ENCODE assay signal across 8 cellular contexts in genomic region chr3:129313415-129313982, GRCh38. TPM values are rescaled to one million over a fixed set of nuclear protein-coding genes. Genes with fewer than 3 reads are reported as not detected.
DNase-seq lines count a peak whose midpoint lies in the region; ATAC-seq and TF ChIP-seq lines count a peak whose summit lies in the region.

No MANE protein-coding gene starts in this region.

- TF ChIP-seq EP300 in esophagus muscularis mucosa (IDR thresholded peaks at IDR 0.05) = no peak

- H3K9me3 ChIP-seq in esophagus muscularis mucosa (no peaks in the 10 kb centered on the region), spleen (no peaks in the 10 kb centered on the region)

- no CpG with 5 or more reads among the region's 1 CpG for WGBS in esophagus muscularis mucosa
- 68 to 78% (median 75%) methylated on average over 1 of the region's 1 CpG for WGBS in spleen, 5 donors

- peak overlapping the region; percentile 88 to 94 (median 92) for H3K27ac ChIP-seq in esophagus muscularis mucosa (replicated peaks in 1 of 4)
- H3K27ac ChIP-seq in spleen = peak overlapping the region in 5 of 8 donors; percentile 15 to 92 (median 85)

- intact Hi-C loops in esophagus muscularis mucosa (cut with DNase I) = no loop called here
- intact Hi-C loops in spleen (cut with DNase I; ENCODE audit: low total_unique reads) = no loop called here

- DNase-seq in NCI-H526 (lab: John Stamatoyannopoulos, UW) (peak; percentile 27 to 37), NCI-H526 treated with DMSO at 0.1 percent for 48 hours (lab: John Stamatoyannopoulos, UW) (no peak), RPMI8226 (peak; percentile 28), esophagus muscularis mucosa (ENCODE audit: extremely low spot score) (no peak), spleen (no peak), kidney tubule cell (ENCODE audit: low spot score) (no peak), globus pallidus (ENCODE audit: low spot score) (no peak)

- H3K4me3 ChIP-seq in esophagus muscularis mucosa (peak overlapping the region in 1 of 4 donors; percentile 77), spleen (peak overlapping the region in 2 of 8 donors; percentile 85 to 97)

- ATAC-seq in HG03457 (IDR thresholded peaks at IDR 0.05; ENCODE audit: unreplicated experiment) = no peak

- peaks cover 17 to 34% (median 28%) of the 10 kb centered on the region in 4 donors for H3K4me1 ChIP-seq in esophagus muscularis mucosa
- peaks cover 10 to 55% (median 37%) of the 10 kb centered on the region in 6 donors for H3K4me1 ChIP-seq in spleen

- TF ChIP-seq CTCF in esophagus muscularis mucosa (IDR thresholded peaks at IDR 0.05) (no peak), spleen (IDR thresholded peaks at IDR 0.05 in 8 of 11, conservative IDR thresholded peaks at IDR 0.05 in 3 of 11) (peak in 1 of 11 experiments; percentile 7)

- no peaks in the 10 kb centered on the region for H3K36me3 ChIP-seq in esophagus muscularis mucosa
- no peaks in the 10 kb centered on the region for H3K36me3 ChIP-seq in spleen

- TF ChIP-seq POLR2A in esophagus muscularis mucosa (IDR thresholded peaks at IDR 0.05; ENCODE audit: low read depth) = no peak
- no peak for TF ChIP-seq POLR2A in spleen (IDR thresholded peaks at IDR 0.05)

- no peaks in the 10 kb centered on the region for H3K27me3 ChIP-seq in esophagus muscularis mucosa
- H3K27me3 ChIP-seq in spleen (replicated peaks in 1 of 7) = peaks cover 0 to 7% (median 0%) of the 10 kb centered on the region in 7 donors

RNA-seq across cellular contexts. Expression of gene HMCES, which starts 34.8 kb away (rescaled TPM):
- total RNA-seq in esophagus muscularis mucosa = 10 to 100 TPM; 24.5 to 39.3 (median 30.6) TPM
- 10 to 100 TPM; 24.0 to 31.9 (median 30.7) TPM for total RNA-seq in spleen
- polyA plus RNA-seq in spleen = 10 to 100 TPM; 16.1 to 60.7 (median 18.8) TPM

Comparison
In these comparisons a context has a peak if more than half of its experiments do, and no peak if none do; other contexts are left out.
1. DNase-seq: peak in NCI-H526 (2 of 2) and RPMI8226 (single experiment); none in NCI-H526 treated with DMSO at 0.1 percent for 48 hours (single experiment), esophagus muscularis mucosa (single experiment), spleen (single experiment), kidney tubule cell (single experiment) and globus pallidus (single experiment).